26 cellular contexts compared by ENCODE assay signal in genomic region chr1:4743978-4744750, GRCh38.
DNase-seq lines count a peak whose midpoint lies in the region; ATAC-seq, FAIRE-seq and TF ChIP-seq lines count a peak whose summit lies in the region.
"Had no signal": no experiment of that assay in that cellular context is flagged by ENCODE, and none has a peak within 500 bp of the region (broad histone marks: within the 10 kb centered on the region; RNA-seq: fewer than 3 reads in every experiment).

No MANE protein-coding gene starts in this region.

- H3F3A ChIP-seq in smooth muscle cell (ENCODE audit: low read depth) = no peaks in the 10 kb centered on the region

- no peak overlapping the region for H3K9ac ChIP-seq in smooth muscle cell (ENCODE audit: low read depth)

- no peak overlapping the region for H2AFZ ChIP-seq in smooth muscle cell (ENCODE audit: low read depth)

- H3K27me3 ChIP-seq in smooth muscle cell (ENCODE audit: low read depth) = no peaks in the 10 kb centered on the region
- H3K27me3 ChIP-seq: MG63 had no signal

- peak; percentile 73 for DNase-seq in DMS79 (lab: John Stamatoyannopoulos, UW)
- DNase-seq in RPMI7951 (ENCODE audit: low read depth) = peak; percentile 55
- DNase-seq in nephron progenitor cell = no peak
- no peak for DNase-seq in urothelium cell line (ENCODE audit: low spot score)
- no peak for DNase-seq in smooth muscle cell (lab: John Stamatoyannopoulos, UW; ENCODE audit: unreplicated experiment)
- no peak for DNase-seq in H4 (ENCODE audit: low spot score)
- DNase-seq: C1 segment of cervical spinal cord; CD8-positive, alpha-beta T cell; GDM1; MG63; NCI-H1048; NCI-H1436; NCI-H187 treated with DMSO at 0.1 percent for 48 hours; NCI-H2107; NCI-H446 treated with DMSO at 0.1 percent for 48 hours; NCI-H526 treated with DMSO at 0.1 percent for 48 hours; PC-3; RPMI8226; SHP77 treated with DMSO at 0.1 percent for 48 hours; SW 1271 had no signal

- no peak overlapping the region for H3K4me3 ChIP-seq in smooth muscle cell
- H3K4me3 ChIP-seq: A549, MG63, SK-N-MC had no signal

- H3K4me3 Mint-ChIP-seq in nephron progenitor cell = no peak overlapping the region
- H3K4me3 Mint-ChIP-seq: CD8-positive, alpha-beta T cell had no signal

- no peaks in the 10 kb centered on the region for H3K9me3 ChIP-seq in smooth muscle cell (replicated peaks; ENCODE audit: low read depth)
- H3K9me3 ChIP-seq: A549, MG63 had no signal

- no peak overlapping the region for H3K27ac ChIP-seq in smooth muscle cell (ENCODE audit: low read depth)
- H3K27ac ChIP-seq: A549, SK-N-MC had no signal

- H3K36me3 Mint-ChIP-seq in nephron progenitor cell (ENCODE audit: low read depth) = peaks cover 7% of the 10 kb centered on the region
- H3K36me3 Mint-ChIP-seq: CD8-positive, alpha-beta T cell had no signal

- no peaks in the 10 kb centered on the region for H3K36me3 ChIP-seq in smooth muscle cell (ENCODE audit: low read depth)
- H3K36me3 ChIP-seq: MG63 had no signal

- H3K4me1 ChIP-seq in smooth muscle cell (ENCODE audit: low read depth) = no peaks in the 10 kb centered on the region
- H3K4me1 ChIP-seq: A549 had no signal

- WGBS in smooth muscle cell (ENCODE audit: low lambda C conversion rate) = 71% methylated on average over 17 of the region's 17 CpGs

- no peaks in the 10 kb centered on the region for H3K79me2 ChIP-seq in smooth muscle cell (ENCODE audit: low read depth)

- ATAC-seq in GM21786 (IDR thresholded peaks at IDR 0.05; ENCODE audit: unreplicated experiment) = no peak
- ATAC-seq: A549; CD8-positive, alpha-beta T cell; PC-3 had no signal

- H3K4me2 ChIP-seq in smooth muscle cell = no peak overlapping the region
- H3K4me2 ChIP-seq: A549 had no signal

- H3K4me1 Mint-ChIP-seq in nephron progenitor cell = peaks cover 43% of the 10 kb centered on the region

- peaks cover 12% of the 10 kb centered on the region for H3K27me3 Mint-ChIP-seq in nephron progenitor cell (ENCODE audit: low read depth, poor library complexity)

- no peak for TF ChIP-seq CTCF in nephron progenitor cell (IDR thresholded peaks at IDR 0.05)
- TF ChIP-seq CTCF in smooth muscle cell (IDR thresholded peaks at IDR 0.05; ENCODE audit: borderline replicate concordance, insufficient read depth, poor library complexity, severe bottlenecking) = no peak

- peak overlapping the region; percentile 36 for H3K27ac Mint-ChIP-seq in nephron progenitor cell
- H3K27ac Mint-ChIP-seq: CD8-positive, alpha-beta T cell had no signal

- peak; percentile 30 for FAIRE-seq in urothelium cell line (lab: Jason Lieb, UNC)
- FAIRE-seq: A549, GM18507, GM19239, H54 had no signal

- H3K9me3 Mint-ChIP-seq in nephron progenitor cell = peaks cover 8% of the 10 kb centered on the region
- H3K9me3 Mint-ChIP-seq: CD8-positive, alpha-beta T cell had no signal

- H4K20me1 ChIP-seq in smooth muscle cell (ENCODE audit: low read depth) = no peaks in the 10 kb centered on the region

Comparison
In these comparisons a context has a peak if more than half of its experiments do, and no peak if none do; other contexts are left out.
1. DNase-seq: peak in DMS79 (single experiment) and RPMI7951 (single experiment); none in nephron progenitor cell (single experiment), urothelium cell line (single experiment), smooth muscle cell (single experiment) and H4 (single experiment).